Comparison of ENCODE assay signal across 14 cellular contexts in the genomic region with DNA sequence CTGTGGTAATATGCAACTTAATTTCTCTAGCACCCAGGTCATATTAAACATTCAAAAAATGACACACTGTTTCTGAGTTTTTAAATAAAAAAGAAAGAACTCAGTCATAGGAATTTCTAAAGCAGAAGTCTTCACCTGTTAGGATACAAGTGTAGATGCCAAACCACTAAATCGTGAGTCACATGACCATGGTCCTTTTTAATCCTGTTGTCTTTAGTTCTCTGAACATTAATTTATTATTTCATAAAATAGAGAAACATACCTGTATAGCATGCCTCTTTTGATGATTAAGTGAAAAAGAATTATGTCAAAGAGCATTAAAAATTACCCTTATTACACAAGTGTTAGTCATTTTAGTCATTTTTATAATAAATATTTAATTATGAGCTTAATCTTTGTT.
A peak's percentile ranks its signal among the peaks of the same experiment; 100 is the strongest.
DNase-seq lines count a peak whose midpoint lies in the region; ATAC-seq and TF ChIP-seq lines count a peak whose summit lies in the region.
"Had no signal": no experiment of that assay in that cellular context is flagged by ENCODE, and none has a peak within 500 bp of the region (broad histone marks: within the 10 kb centered on the region; RNA-seq: fewer than 3 reads in every experiment).

No MANE protein-coding gene starts in this region.

- H3K4me3 Mint-ChIP-seq in CD14-positive monocyte, result no peak overlapping the region
- H3K4me3 Mint-ChIP-seq: CD4-positive, CD25-positive, alpha-beta regulatory T cell had no signal

- H3K27me3 Mint-ChIP-seq in CD14-positive monocyte (ENCODE audit: low read depth in 3 of 3), result no peaks in the 10 kb centered on the region
- H3K27me3 Mint-ChIP-seq: CD4-positive, CD25-positive, alpha-beta regulatory T cell had no signal

- peak in 1 of 2 experiments; percentile 34; a peak in 1 of 4 replicates for TF ChIP-seq EP300 in SK-N-SH (IDR thresholded peaks at IDR 0.05; ENCODE audit: borderline replicate concordance in 1 of 2, low read depth in 1 of 2, low read length in 1 of 2)

- no peaks in the 10 kb centered on the region for H3K27me3 ChIP-seq in SK-N-SH (ENCODE audit: insufficient read depth)
- no peaks in the 10 kb centered on the region for H3K27me3 ChIP-seq in RWPE2 (ENCODE audit: insufficient read depth, poor library complexity, severe bottlenecking)
- no peaks in the 10 kb centered on the region for H3K27me3 ChIP-seq in effector memory CD4-positive, alpha-beta T cell (replicated peaks; ENCODE audit: control insufficient read depth, insufficient read depth, low read length, poor library complexity, severe bottlenecking)
- H3K27me3 ChIP-seq: BLaER1 had no signal

- peaks cover 0 to 5% (median 0%) of the 10 kb centered on the region in 7 donors for H3K9me3 Mint-ChIP-seq in CD14-positive monocyte

- H3K36me3 Mint-ChIP-seq in CD14-positive monocyte, result no peaks in the 10 kb centered on the region
- H3K36me3 Mint-ChIP-seq: CD4-positive, CD25-positive, alpha-beta regulatory T cell had no signal

- H3K27ac ChIP-seq in SK-N-SH (ENCODE audit: low read depth in 2 of 2, low read length in 1 of 2) (peak overlapping the region in 1 of 2 experiments; percentile 86; a peak in 3 of 4 replicates), RWPE2 (ENCODE audit: poor library complexity, severe bottlenecking) (peak overlapping the region; percentile 37)
- no peak overlapping the region for H3K27ac ChIP-seq in effector memory CD4-positive, alpha-beta T cell (ENCODE audit: insufficient read depth, low read length, poor library complexity, severe bottlenecking)
- H3K27ac ChIP-seq: 22Rv1, BLaER1 had no signal

- no peak overlapping the region for H2AFZ ChIP-seq in SK-N-SH (ENCODE audit: low read depth)

- DNase-seq in SK-N-SH (no peak), RWPE2 (ENCODE audit: low spot score) (no peak), kidney tubule cell (ENCODE audit: low spot score) (peak; percentile 12), CD14-positive monocyte (ENCODE audit: low spot score) (no peak), amniotic stem cell (lab: John Stamatoyannopoulos, UW) (no peak)
- no peak for DNase-seq in effector memory CD4-positive, alpha-beta T cell
- DNase-seq: AML-193; CD4-positive, CD25-positive, alpha-beta regulatory T cell; DMS53 had no signal

- H3K79me2 ChIP-seq in SK-N-SH (ENCODE audit: insufficient read depth), result peaks cover 45% of the 10 kb centered on the region

- POLR2A ChIA-PET in SK-N-SH (lab: Yijun Ruan, JAX), result no interaction called here

- H3K27ac Mint-ChIP-seq in CD14-positive monocyte, result no peak overlapping the region
- H3K27ac Mint-ChIP-seq: CD4-positive, CD25-positive, alpha-beta regulatory T cell had no signal

- H3K4me3 ChIP-seq in SK-N-SH (ENCODE audit: low read depth in 2 of 2, low read length in 1 of 2), result no peak overlapping the region
- H3K4me3 ChIP-seq in RWPE2 (ENCODE audit: severe bottlenecking), result no peak overlapping the region
- no peak overlapping the region for H3K4me3 ChIP-seq in effector memory CD4-positive, alpha-beta T cell (ENCODE audit: insufficient read depth, low read depth, low read length, poor library complexity, severe bottlenecking)
- H3K4me3 ChIP-seq: BLaER1 had no signal

- CTCF ChIA-PET in SK-N-SH (lab: Yijun Ruan, JAX), result interaction anchor here (1.2 kb wide), 1 partner anchor 47 kb away, joined by 3 read pairs; no protein-coding TSS in a partner anchor

- no peak overlapping the region for H3K4me2 ChIP-seq in SK-N-SH
- H3K4me2 ChIP-seq: BLaER1 had no signal

- H3K4me1 Mint-ChIP-seq in CD14-positive monocyte, result no peaks in the 10 kb centered on the region
- H3K4me1 Mint-ChIP-seq: CD4-positive, CD25-positive, alpha-beta regulatory T cell had no signal

- no peak for TF ChIP-seq RAD21 in SK-N-SH (IDR thresholded peaks at IDR 0.05; ENCODE audit: low read length)

- H4K20me1 ChIP-seq in SK-N-SH (ENCODE audit: insufficient read depth), result no peaks in the 10 kb centered on the region
- H4K20me1 ChIP-seq: BLaER1 had no signal

- H3K9ac ChIP-seq in SK-N-SH, result no peak overlapping the region; the same call in 1 of the 2 replicates
- H3K9ac ChIP-seq: BLaER1 had no signal

- peaks cover 0 to 56% of the 10 kb centered on the region in 2 experiments for H3K36me3 ChIP-seq in SK-N-SH (replicated peaks in 1 of 2; ENCODE audit: control insufficient read depth in 1 of 2, insufficient read depth in 2 of 2, low read length in 1 of 2)
- H3K36me3 ChIP-seq in RWPE2 (ENCODE audit: low read depth), result no peaks in the 10 kb centered on the region
- H3K36me3 ChIP-seq in effector memory CD4-positive, alpha-beta T cell (ENCODE audit: control insufficient read depth, insufficient read depth, low read length), result no peaks in the 10 kb centered on the region
- H3K36me3 ChIP-seq: BLaER1 had no signal

- no peak for TF ChIP-seq CTCF in SK-N-SH (IDR thresholded peaks at IDR 0.05)
- no peak for TF ChIP-seq CTCF in RWPE2 (IDR thresholded peaks at IDR 0.05; ENCODE audit: poor library complexity, severe bottlenecking)
- no peak for TF ChIP-seq CTCF in CD14-positive monocyte (IDR thresholded peaks at IDR 0.05)

- H3F3A ChIP-seq in SK-N-SH (replicated peaks; ENCODE audit: insufficient read depth), result peaks cover 56% of the 10 kb centered on the region

- peaks cover 0 to 7% of the 10 kb centered on the region in 2 experiments; a peak in 1 of 4 replicates for H3K4me1 ChIP-seq in SK-N-SH (ENCODE audit: control insufficient read depth in 1 of 2, insufficient read depth in 2 of 2, low read depth in 1 of 2, low read length in 1 of 2)
- peaks cover 3% of the 10 kb centered on the region for H3K4me1 ChIP-seq in RWPE2 (ENCODE audit: insufficient read depth, poor library complexity, severe bottlenecking)
- H3K4me1 ChIP-seq in effector memory CD4-positive, alpha-beta T cell (ENCODE audit: control insufficient read depth, insufficient read depth, low read length, poor library complexity, severe bottlenecking), result no peaks in the 10 kb centered on the region
- H3K4me1 ChIP-seq: BLaER1 had no signal

- 2% methylated on average over 1 of the region's 1 CpG for WGBS in SK-N-SH (ENCODE audit: low lambda C conversion rate)

- ATAC-seq in SK-N-SH treated with all-trans-retinoic acid at 6 μM for 48 hours (no peak), RWPE2 (ENCODE audit: low read depth) (peak; percentile 83), GM21786 (IDR thresholded peaks at IDR 0.05; ENCODE audit: unreplicated experiment) (no peak)
- ATAC-seq: HCT116 had no signal

- H3K9me3 ChIP-seq in SK-N-SH, result peaks cover 15% of the 10 kb centered on the region
- H3K9me3 ChIP-seq in RWPE2 (ENCODE audit: severe bottlenecking), result no peaks in the 10 kb centered on the region
- H3K9me3 ChIP-seq in effector memory CD4-positive, alpha-beta T cell (ENCODE audit: control insufficient read depth, low read length), result no peaks in the 10 kb centered on the region
- H3K9me3 ChIP-seq: BLaER1 had no signal

- intact Hi-C loops in CD14-positive monocyte (cut with micrococcal nuclease), result no loop called here

- H3K9me2 ChIP-seq in SK-N-SH, result no peaks in the 10 kb centered on the region; the same call in 1 of the 2 replicates

TF ChIP-seq in SK-N-SH, 30 proteins besides CTCF, POLR2A, EP300 and RAD21 (continues in another document):
- no peak for TF ChIP-seq CHD2 (IDR thresholded peaks at IDR 0.05; ENCODE audit: low read length, partially characterized antibody)
- TF ChIP-seq TEAD4 (IDR thresholded peaks at IDR 0.05; ENCODE audit: borderline replicate concordance, insufficient read depth), result peak; percentile 27; the same call in 1 of the 2 replicates
- TF ChIP-seq, protein P1, sequence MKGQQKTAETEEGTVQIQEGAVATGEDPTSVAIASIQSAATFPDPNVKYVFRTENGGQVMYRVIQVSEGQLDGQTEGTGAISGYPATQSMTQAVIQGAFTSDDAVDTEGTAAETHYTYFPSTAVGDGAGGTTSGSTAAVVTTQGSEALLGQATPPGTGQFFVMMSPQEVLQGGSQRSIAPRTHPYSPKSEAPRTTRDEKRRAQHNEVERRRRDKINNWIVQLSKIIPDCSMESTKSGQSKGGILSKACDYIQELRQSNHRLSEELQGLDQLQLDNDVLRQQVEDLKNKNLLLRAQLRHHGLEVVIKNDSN (IDR thresholded peaks at IDR 0.05; ENCODE audit: borderline replicate concordance, low read depth), result peak; percentile 63
- peak; percentile 36; the same call in 1 of the 2 replicates for TF ChIP-seq FOSL2 (IDR thresholded peaks at IDR 0.05; ENCODE audit: borderline replicate concordance, low read depth)
- TF ChIP-seq YY1 (IDR thresholded peaks at IDR 0.05; ENCODE audit: low read depth), result no peak
- no peak for TF ChIP-seq POLR2AphosphoS5 (IDR thresholded peaks at IDR 0.05; ENCODE audit: low read depth, low read length)
- peak; percentile 48 for TF ChIP-seq TCF12 (IDR thresholded peaks at IDR 0.05)
- peak; percentile 30; the same call in 1 of the 2 replicates for TF ChIP-seq NFIC (IDR thresholded peaks at IDR 0.05; ENCODE audit: borderline replicate concordance)

TF ChIP-seq in SK-N-SH treated with all-trans-retinoic acid at 6 μM for 48 hours, 23 proteins besides CTCF, POLR2A, EP300 and RAD21:
- TF ChIP-seq CREB5 (CRISPR knock-in tag; IDR thresholded peaks at IDR 0.05; ENCODE audit: low read depth), result no peak
